Comparison of ENCODE assay signal across 8 cellular contexts in genomic region chr1:177948336-177948972, GRCh38. TPM values are rescaled to one million over a fixed set of nuclear protein-coding genes. Genes with fewer than 3 reads are reported as not detected.
DNase-seq lines count a peak whose midpoint lies in the region; ATAC-seq and TF ChIP-seq lines count a peak whose summit lies in the region.

No MANE protein-coding gene starts in this region.

- no peaks in the 10 kb centered on the region for H3K9me3 ChIP-seq in heart right ventricle

- DNase-seq in DMS 273 treated with DMSO at 0.1 percent for 48 hours (lab: John Stamatoyannopoulos, UW) (peak; percentile 46), GM19238 (ENCODE audit: insufficient read length, low spot score) (peak; percentile 37), NCI-H2227 treated with DMSO at 0.1 percent for 48 hours (lab: John Stamatoyannopoulos, UW) (peak; percentile 83), heart right ventricle (peak in 1 of 2 donors; percentile 46), retina (peak; percentile 83)
- peak; percentile 14 for DNase-seq in activated naive CD8-positive, alpha-beta T cell treated with anti-CD3 and anti-CD28 coated beads for 36 hours

- peaks cover 0 to 10% (median 0%) of the 10 kb centered on the region in 9 donors for H3K4me1 ChIP-seq in heart right ventricle

- TF ChIP-seq CTCF in heart right ventricle (IDR thresholded peaks at IDR 0.05): peak; percentile 77 to 91 (median 89)

- H3K9me3 Mint-ChIP-seq in activated naive CD8-positive, alpha-beta T cell treated with anti-CD3 and anti-CD28 coated beads for 36 hours: no peaks in the 10 kb centered on the region

- intact Hi-C loops in heart right ventricle (cut with DNase I): loop anchor here in 7 of 10 donors (5.0 to 10.0 kb wide), 7 partner anchors 246 to 1054 kb away; no protein-coding TSS in a partner anchor

- peaks cover 0 to 52% (median 0%) of the 10 kb centered on the region in 9 donors for H3K36me3 ChIP-seq in heart right ventricle

- WGBS in heart right ventricle, 2 donors: 21 to 25% methylated on average over 8 of the region's 8 CpGs

- ATAC-seq in HG03175 (IDR thresholded peaks at IDR 0.05; ENCODE audit: unreplicated experiment) (peak; percentile 82), heart right ventricle (peak in 7 of 8 donors; percentile 45 to 77 (median 56)), HG03045 (IDR thresholded peaks at IDR 0.05; ENCODE audit: unreplicated experiment) (no peak)

- H3K27ac Mint-ChIP-seq in activated naive CD8-positive, alpha-beta T cell treated with anti-CD3 and anti-CD28 coated beads for 36 hours: no peak overlapping the region

- no peaks in the 10 kb centered on the region for H3K36me3 Mint-ChIP-seq in activated naive CD8-positive, alpha-beta T cell treated with anti-CD3 and anti-CD28 coated beads for 36 hours

- peaks cover 9% of the 10 kb centered on the region for H3K27me3 Mint-ChIP-seq in activated naive CD8-positive, alpha-beta T cell treated with anti-CD3 and anti-CD28 coated beads for 36 hours

- no peaks in the 10 kb centered on the region for H3K27me3 ChIP-seq in heart right ventricle

- no peaks in the 10 kb centered on the region for H3K4me1 Mint-ChIP-seq in activated naive CD8-positive, alpha-beta T cell treated with anti-CD3 and anti-CD28 coated beads for 36 hours

- H3K4me3 Mint-ChIP-seq in activated naive CD8-positive, alpha-beta T cell treated with anti-CD3 and anti-CD28 coated beads for 36 hours: no peak overlapping the region

- no peak overlapping the region for H3K4me3 ChIP-seq in heart right ventricle

- no peak overlapping the region for H3K27ac ChIP-seq in heart right ventricle

RNA-seq across cellular contexts. Expression of gene SEC16B, which starts 21.4 kb away (rescaled TPM):
- total RNA-seq in activated naive CD8-positive, alpha-beta T cell treated with anti-CD3 and anti-CD28 coated beads for 36 hours: not detected
- 1 to 10 TPM in 8 of 10 donors, under 1 TPM in 2; 0.32 to 3.5 (median 1.5) TPM for total RNA-seq in heart right ventricle
- 10 to 100 TPM in 1 of 2 donors, under 1 TPM in 1; 0.93 to 19.0 TPM for polyA plus RNA-seq in heart right ventricle
